Comparison of ENCODE assay signal across 6 cellular contexts in the genomic region with DNA sequence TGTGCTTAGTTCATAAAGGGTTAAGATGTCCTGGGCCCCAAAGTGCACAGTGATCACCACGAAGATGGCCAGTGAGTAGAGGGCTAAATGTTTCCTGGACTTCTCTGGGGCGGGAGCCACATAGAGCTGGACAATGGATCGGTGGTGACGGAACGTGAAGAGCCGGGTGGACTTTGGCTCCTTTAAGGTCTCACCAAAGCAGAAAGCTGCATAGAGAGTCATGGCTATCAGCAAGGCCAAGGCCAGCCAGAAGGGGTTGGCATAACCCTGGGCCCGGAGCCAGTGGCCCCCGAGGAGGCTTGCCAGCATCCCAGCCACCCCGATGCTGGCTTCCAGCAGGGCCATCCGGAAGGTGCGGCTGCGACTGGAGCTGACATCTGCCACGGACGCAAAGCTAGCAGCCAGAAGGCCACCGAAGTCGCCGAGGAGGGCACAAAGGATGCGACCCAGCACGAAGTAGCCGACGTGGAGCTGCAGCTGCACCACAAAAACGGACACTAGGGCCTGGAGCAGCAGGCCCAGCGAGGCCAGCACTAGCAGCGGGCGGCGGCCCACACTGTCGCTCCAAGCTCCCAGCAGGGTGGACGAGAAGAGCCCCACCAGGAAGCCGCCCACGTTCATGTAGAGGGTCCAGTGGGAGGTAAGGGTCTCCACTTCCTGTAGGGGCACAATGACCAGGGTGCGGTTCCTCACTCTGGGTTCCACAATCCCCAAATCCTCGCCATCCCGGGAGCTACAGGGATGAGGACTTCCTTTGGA. TPM values are rescaled to one million over a fixed set of nuclear protein-coding genes. Genes with fewer than 3 reads are reported as not detected.
DNase-seq lines count a peak whose midpoint lies in the region; ATAC-seq and TF ChIP-seq lines count a peak whose summit lies in the region.

No MANE protein-coding gene starts in this region.

- H3K9me3 ChIP-seq in DOHH2 (ENCODE audit: control insufficient read depth, insufficient read depth, low read length), result no peaks in the 10 kb centered on the region

- no peaks in the 10 kb centered on the region for H3K36me3 ChIP-seq in DOHH2 (ENCODE audit: control insufficient read depth, low read length)

- ATAC-seq in GM19463 (IDR thresholded peaks at IDR 0.05; ENCODE audit: unreplicated experiment), result no peak

- H4K20me1 ChIP-seq in DOHH2 (ENCODE audit: control insufficient read depth, insufficient read depth, low read depth, low read length), result no peaks in the 10 kb centered on the region

- peak overlapping the region; percentile 83 for H3K4me3 Mint-ChIP-seq in activated naive CD8-positive, alpha-beta T cell treated with anti-CD3 and anti-CD28 coated beads for 36 hours

- peaks cover 11% of the 10 kb centered on the region for H3K4me1 Mint-ChIP-seq in activated naive CD8-positive, alpha-beta T cell treated with anti-CD3 and anti-CD28 coated beads for 36 hours

- no peak overlapping the region for H3K27ac Mint-ChIP-seq in activated naive CD8-positive, alpha-beta T cell treated with anti-CD3 and anti-CD28 coated beads for 36 hours

- H3K4me2 ChIP-seq in DOHH2 (ENCODE audit: low read length), result peak overlapping the region; percentile 96

- no peaks in the 10 kb centered on the region for H3K36me3 Mint-ChIP-seq in activated naive CD8-positive, alpha-beta T cell treated with anti-CD3 and anti-CD28 coated beads for 36 hours

- H3K27me3 Mint-ChIP-seq in activated naive CD8-positive, alpha-beta T cell treated with anti-CD3 and anti-CD28 coated beads for 36 hours, result no peaks in the 10 kb centered on the region

- H3K4me1 ChIP-seq in DOHH2 (ENCODE audit: control insufficient read depth, low read length), result peaks cover 24% of the 10 kb centered on the region

- no peak for DNase-seq in activated naive CD8-positive, alpha-beta T cell treated with anti-CD3 and anti-CD28 coated beads for 36 hours
- DNase-seq in mucosa of gallbladder (ENCODE audit: low spot score) (peak; percentile 76), SW 1271 (lab: John Stamatoyannopoulos, UW) (no peak), T1000 (lab: John Stamatoyannopoulos, UW) (no peak)

- H3K27me3 ChIP-seq in DOHH2 (ENCODE audit: control insufficient read depth, low read length), result peaks cover 6% of the 10 kb centered on the region; the same call in 1 of the 2 replicates

- H3K79me2 ChIP-seq in DOHH2 (ENCODE audit: control insufficient read depth, low read length), result no peaks in the 10 kb centered on the region

- H3K4me3 ChIP-seq in DOHH2 (ENCODE audit: low read length), result peak overlapping the region; percentile 96

- no peaks in the 10 kb centered on the region for H3K9me2 ChIP-seq in DOHH2 (replicated peaks; ENCODE audit: control insufficient read depth, low read length)

- no peak for TF ChIP-seq CTCF in DOHH2 (IDR thresholded peaks at IDR 0.05; ENCODE audit: low read depth, low read length, poor library complexity, severe bottlenecking)

- H3F3A ChIP-seq in DOHH2 (ENCODE audit: control insufficient read depth, insufficient read depth), result no peaks in the 10 kb centered on the region

- H3K27ac ChIP-seq in DOHH2 (ENCODE audit: low read depth, low read length), result no peak overlapping the region

- H3K9me3 Mint-ChIP-seq in activated naive CD8-positive, alpha-beta T cell treated with anti-CD3 and anti-CD28 coated beads for 36 hours, result no peaks in the 10 kb centered on the region

RNA-seq across cellular contexts. Expression of gene SLC46A1, which starts 1.0 kb away (rescaled TPM):
- total RNA-seq in activated naive CD8-positive, alpha-beta T cell treated with anti-CD3 and anti-CD28 coated beads for 36 hours, result 1 to 10 TPM; 5.2 to 6.1 TPM
- 46.2 TPM for total RNA-seq in mucosa of gallbladder

RNA-seq across cellular contexts. Expression of gene SARM1, which starts 33.5 kb away (rescaled TPM):
- total RNA-seq in activated naive CD8-positive, alpha-beta T cell treated with anti-CD3 and anti-CD28 coated beads for 36 hours, result 10 to 100 TPM; 25.7 to 29.0 TPM
- total RNA-seq in mucosa of gallbladder, result 27.8 TPM

RNA-seq across cellular contexts. Expression of gene VTN, which starts 34.9 kb away (rescaled TPM):
- under 1 TPM; 0.22 to 0.35 TPM for total RNA-seq in activated naive CD8-positive, alpha-beta T cell treated with anti-CD3 and anti-CD28 coated beads for 36 hours
- total RNA-seq in mucosa of gallbladder, result 424 TPM

RNA-seq across cellular contexts. Expression of gene SEBOX, which starts 40.0 kb away (rescaled TPM):
- total RNA-seq in activated naive CD8-positive, alpha-beta T cell treated with anti-CD3 and anti-CD28 coated beads for 36 hours, result not detected
- not detected for total RNA-seq in mucosa of gallbladder

RNA-seq across cellular contexts. Expression of gene POLDIP2, which starts 47.7 kb away (rescaled TPM):
- 100 to 1,000 TPM; 125 to 126 TPM for total RNA-seq in activated naive CD8-positive, alpha-beta T cell treated with anti-CD3 and anti-CD28 coated beads for 36 hours
- 88.8 TPM for total RNA-seq in mucosa of gallbladder

Comparison
In these comparisons a context has a peak if more than half of its experiments do, and no peak if none do; other contexts are left out.
1. RNA of gene VTN, which starts 34.9 kb away (total RNA-seq): 424 TPM in mucosa of gallbladder (single experiment); 0.22 to 0.35 TPM in activated naive CD8-positive, alpha-beta T cell treated with anti-CD3 and anti-CD28 coated beads for 36 hours; every median in the first group is over 100 times any median in the second.